Comparison of ENCODE assay signal across 1 cellular context in the genomic region with DNA sequence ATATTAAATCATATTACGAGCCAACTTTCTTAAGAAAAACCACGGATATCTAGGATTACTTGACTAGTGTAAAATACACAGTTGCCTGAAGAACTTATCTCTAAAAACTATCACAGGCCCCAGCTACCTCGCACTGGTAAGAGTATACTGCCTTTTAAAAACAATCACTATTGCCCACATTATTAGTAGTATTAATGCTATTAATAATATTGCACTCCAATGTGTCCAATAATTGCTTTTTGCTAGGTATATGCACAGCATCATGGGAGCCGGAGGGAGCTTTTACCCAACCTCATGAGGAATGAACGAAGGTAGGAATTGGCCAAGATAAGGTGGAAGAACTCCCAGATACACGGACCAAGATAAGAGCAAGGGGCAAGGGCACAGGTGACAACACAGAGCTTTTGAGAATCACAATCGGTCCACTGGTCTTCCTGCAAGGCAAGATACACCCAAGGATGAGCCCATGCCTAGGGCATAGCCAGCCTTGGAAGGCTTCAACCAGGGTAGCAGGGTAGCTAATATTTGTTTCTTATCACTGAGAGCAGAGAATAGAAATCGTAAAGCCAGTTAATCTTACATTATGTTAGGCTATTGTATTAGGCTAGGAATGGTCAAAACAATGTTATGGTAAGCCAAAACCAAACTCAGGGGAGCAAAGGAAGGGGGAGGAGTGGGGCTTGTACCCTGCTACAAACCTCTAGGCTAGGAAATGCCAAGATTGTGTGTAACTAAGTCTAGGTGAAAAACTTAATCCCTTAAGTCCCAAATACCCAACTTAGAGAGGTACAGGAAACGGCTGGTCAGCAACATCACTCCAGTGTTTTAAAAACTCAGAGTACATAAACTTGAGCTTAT.
TF ChIP-seq lines count a peak whose summit lies in the region.

No MANE protein-coding gene starts in this region.

TF ChIP-seq in K562, 482 proteins besides CTCF, POLR2A, EP300 and RAD21 (continued from another document):
- TF ChIP-seq, protein P1, sequence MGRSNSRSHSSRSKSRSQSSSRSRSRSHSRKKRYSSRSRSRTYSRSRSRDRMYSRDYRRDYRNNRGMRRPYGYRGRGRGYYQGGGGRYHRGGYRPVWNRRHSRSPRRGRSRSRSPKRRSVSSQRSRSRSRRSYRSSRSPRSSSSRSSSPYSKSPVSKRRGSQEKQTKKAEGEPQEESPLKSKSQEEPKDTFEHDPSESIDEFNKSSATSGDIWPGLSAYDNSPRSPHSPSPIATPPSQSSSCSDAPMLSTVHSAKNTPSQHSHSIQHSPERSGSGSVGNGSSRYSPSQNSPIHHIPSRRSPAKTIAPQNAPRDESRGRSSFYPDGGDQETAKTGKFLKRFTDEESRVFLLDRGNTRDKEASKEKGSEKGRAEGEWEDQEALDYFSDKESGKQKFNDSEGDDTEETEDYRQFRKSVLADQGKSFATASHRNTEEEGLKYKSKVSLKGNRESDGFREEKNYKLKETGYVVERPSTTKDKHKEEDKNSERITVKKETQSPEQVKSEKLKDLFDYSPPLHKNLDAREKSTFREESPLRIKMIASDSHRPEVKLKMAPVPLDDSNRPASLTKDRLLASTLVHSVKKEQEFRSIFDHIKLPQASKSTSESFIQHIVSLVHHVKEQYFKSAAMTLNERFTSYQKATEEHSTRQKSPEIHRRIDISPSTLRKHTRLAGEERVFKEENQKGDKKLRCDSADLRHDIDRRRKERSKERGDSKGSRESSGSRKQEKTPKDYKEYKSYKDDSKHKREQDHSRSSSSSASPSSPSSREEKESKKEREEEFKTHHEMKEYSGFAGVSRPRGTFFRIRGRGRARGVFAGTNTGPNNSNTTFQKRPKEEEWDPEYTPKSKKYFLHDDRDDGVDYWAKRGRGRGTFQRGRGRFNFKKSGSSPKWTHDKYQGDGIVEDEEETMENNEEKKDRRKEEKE (IDR thresholded peaks at IDR 0.05; ENCODE audit: borderline replicate concordance in 1 of 2, control insufficient read depth in 1 of 2, low read depth in 2 of 2, low read length in 1 of 2) = 0 out of 4 replicates have a peak, but pooled peaks of 1 of the 2 experiments have one; percentile 9
- TF ChIP-seq SMARCA4 (IDR thresholded peaks at IDR 0.05) (no peak), SUPT5H (IDR thresholded peaks at IDR 0.05) (peak; percentile 70), POLR2B (IDR thresholded peaks at IDR 0.05; ENCODE audit: low read depth, partially characterized antibody) (peak; percentile 56), ZNF444 (CRISPR knock-in tag; IDR thresholded peaks at IDR 0.05) (peak; percentile 14; the same call in 1 of the 2 replicates), CBX1 (IDR thresholded peaks at IDR 0.05; ENCODE audit: low read depth) (0 out of 2 replicates have a peak, but pooled peaks have one; percentile 24), MTA3 (IDR thresholded peaks at IDR 0.05; ENCODE audit: borderline replicate concordance) (0 out of 2 replicates have a peak, but pooled peaks have one; percentile 28), ETV6 (IDR thresholded peaks at IDR 0.05; ENCODE audit: borderline replicate concordance in 1 of 2, low read depth in 2 of 2, low read length in 1 of 2) (0 out of 4 replicates have a peak, but pooled peaks of 1 of the 2 experiments have one; percentile 19), ETV6 (CRISPR knock-in tag; IDR thresholded peaks at IDR 0.05; ENCODE audit: borderline replicate concordance) (no peak), POLR2AphosphoS5 (IDR thresholded peaks at IDR 0.05; ENCODE audit: control insufficient read depth, insufficient read depth, low read depth, low read length) (peak; percentile 34; the same call in 1 of the 2 replicates), ARID2 (IDR thresholded peaks at IDR 0.05) (peak; percentile 25; the same call in 1 of the 2 replicates), OTX1 (CRISPR knock-in tag; IDR thresholded peaks at IDR 0.05) (peak; percentile 85)
- TF ChIP-seq, protein P2, sequence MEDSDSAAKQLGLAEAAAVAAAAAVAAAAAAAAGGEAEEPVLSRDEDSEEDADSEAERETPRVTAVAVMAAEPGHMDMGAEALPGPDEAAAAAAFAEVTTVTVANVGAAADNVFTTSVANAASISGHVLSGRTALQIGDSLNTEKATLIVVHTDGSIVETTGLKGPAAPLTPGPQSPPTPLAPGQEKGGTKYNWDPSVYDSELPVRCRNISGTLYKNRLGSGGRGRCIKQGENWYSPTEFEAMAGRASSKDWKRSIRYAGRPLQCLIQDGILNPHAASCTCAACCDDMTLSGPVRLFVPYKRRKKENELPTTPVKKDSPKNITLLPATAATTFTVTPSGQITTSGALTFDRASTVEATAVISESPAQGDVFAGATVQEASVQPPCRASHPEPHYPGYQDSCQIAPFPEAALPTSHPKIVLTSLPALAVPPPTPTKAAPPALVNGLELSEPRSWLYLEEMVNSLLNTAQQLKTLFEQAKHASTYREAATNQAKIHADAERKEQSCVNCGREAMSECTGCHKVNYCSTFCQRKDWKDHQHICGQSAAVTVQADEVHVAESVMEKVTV (CRISPR knock-in tag; IDR thresholded peaks at IDR 0.05) = 0 out of 2 replicates have a peak, but pooled peaks have one; percentile 13
- TF ChIP-seq, protein P3, sequence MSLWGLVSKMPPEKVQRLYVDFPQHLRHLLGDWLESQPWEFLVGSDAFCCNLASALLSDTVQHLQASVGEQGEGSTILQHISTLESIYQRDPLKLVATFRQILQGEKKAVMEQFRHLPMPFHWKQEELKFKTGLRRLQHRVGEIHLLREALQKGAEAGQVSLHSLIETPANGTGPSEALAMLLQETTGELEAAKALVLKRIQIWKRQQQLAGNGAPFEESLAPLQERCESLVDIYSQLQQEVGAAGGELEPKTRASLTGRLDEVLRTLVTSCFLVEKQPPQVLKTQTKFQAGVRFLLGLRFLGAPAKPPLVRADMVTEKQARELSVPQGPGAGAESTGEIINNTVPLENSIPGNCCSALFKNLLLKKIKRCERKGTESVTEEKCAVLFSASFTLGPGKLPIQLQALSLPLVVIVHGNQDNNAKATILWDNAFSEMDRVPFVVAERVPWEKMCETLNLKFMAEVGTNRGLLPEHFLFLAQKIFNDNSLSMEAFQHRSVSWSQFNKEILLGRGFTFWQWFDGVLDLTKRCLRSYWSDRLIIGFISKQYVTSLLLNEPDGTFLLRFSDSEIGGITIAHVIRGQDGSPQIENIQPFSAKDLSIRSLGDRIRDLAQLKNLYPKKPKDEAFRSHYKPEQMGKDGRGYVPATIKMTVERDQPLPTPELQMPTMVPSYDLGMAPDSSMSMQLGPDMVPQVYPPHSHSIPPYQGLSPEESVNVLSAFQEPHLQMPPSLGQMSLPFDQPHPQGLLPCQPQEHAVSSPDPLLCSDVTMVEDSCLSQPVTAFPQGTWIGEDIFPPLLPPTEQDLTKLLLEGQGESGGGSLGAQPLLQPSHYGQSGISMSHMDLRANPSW (CRISPR knock-in tag; IDR thresholded peaks at IDR 0.05) = no peak
- TF ChIP-seq, protein P4, sequence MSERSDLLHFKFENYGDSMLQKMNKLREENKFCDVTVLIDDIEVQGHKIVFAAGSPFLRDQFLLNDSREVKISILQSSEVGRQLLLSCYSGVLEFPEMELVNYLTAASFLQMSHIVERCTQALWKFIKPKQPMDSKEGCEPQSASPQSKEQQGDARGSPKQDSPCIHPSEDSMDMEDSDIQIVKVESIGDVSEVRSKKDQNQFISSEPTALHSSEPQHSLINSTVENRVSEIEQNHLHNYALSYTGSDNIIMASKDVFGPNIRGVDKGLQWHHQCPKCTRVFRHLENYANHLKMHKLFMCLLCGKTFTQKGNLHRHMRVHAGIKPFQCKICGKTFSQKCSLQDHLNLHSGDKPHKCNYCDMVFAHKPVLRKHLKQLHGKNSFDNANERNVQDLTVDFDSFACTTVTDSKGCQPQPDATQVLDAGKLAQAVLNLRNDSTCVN (CRISPR knock-in tag; IDR thresholded peaks at IDR 0.05) = peak; percentile 76; the same call in 1 of the 2 replicates
- TF ChIP-seq, protein P5, sequence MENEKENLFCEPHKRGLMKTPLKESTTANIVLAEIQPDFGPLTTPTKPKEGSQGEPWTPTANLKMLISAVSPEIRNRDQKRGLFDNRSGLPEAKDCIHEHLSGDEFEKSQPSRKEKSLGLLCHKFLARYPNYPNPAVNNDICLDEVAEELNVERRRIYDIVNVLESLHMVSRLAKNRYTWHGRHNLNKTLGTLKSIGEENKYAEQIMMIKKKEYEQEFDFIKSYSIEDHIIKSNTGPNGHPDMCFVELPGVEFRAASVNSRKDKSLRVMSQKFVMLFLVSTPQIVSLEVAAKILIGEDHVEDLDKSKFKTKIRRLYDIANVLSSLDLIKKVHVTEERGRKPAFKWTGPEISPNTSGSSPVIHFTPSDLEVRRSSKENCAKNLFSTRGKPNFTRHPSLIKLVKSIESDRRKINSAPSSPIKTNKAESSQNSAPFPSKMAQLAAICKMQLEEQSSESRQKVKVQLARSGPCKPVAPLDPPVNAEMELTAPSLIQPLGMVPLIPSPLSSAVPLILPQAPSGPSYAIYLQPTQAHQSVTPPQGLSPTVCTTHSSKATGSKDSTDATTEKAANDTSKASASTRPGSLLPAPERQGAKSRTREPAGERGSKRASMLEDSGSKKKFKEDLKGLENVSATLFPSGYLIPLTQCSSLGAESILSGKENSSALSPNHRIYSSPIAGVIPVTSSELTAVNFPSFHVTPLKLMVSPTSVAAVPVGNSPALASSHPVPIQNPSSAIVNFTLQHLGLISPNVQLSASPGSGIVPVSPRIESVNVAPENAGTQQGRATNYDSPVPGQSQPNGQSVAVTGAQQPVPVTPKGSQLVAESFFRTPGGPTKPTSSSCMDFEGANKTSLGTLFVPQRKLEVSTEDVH (IDR thresholded peaks at IDR 0.05; ENCODE audit: low read depth, partially characterized antibody) = peak; percentile 51
- TF ChIP-seq, protein P6, sequence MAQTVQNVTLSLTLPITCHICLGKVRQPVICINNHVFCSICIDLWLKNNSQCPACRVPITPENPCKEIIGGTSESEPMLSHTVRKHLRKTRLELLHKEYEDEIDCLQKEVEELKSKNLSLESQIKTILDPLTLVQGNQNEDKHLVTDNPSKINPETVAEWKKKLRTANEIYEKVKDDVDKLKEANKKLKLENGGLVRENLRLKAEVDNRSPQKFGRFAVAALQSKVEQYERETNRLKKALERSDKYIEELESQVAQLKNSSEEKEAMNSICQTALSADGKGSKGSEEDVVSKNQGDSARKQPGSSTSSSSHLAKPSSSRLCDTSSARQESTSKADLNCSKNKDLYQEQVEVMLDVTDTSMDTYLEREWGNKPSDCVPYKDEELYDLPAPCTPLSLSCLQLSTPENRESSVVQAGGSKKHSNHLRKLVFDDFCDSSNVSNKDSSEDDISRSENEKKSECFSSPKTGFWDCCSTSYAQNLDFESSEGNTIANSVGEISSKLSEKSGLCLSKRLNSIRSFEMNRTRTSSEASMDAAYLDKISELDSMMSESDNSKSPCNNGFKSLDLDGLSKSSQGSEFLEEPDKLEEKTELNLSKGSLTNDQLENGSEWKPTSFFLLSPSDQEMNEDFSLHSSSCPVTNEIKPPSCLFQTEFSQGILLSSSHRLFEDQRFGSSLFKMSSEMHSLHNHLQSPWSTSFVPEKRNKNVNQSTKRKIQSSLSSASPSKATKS (CRISPR knock-in tag; IDR thresholded peaks at IDR 0.05) = peak; percentile 36; the same call in 1 of the 2 replicates
